In the genomic region with DNA sequence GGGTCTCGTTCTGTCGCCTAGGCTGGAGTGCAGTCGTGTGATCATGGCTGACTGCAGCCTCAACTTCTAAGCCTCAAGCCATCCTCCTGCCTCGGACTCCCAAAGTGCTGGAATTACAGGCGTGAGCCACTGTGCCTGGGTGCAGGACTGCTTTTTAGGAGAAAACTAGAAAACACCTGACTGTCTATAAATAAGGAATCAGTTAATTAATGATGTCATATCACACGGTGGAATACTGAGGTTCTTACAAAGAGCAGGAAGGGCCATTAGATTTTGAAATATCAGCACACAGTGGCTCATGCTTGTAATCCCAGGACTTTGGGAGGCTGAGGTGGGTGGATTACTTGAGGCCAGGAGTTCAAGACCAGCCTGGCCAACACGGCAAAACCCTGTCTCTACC, we compare ENCODE assay signal across 3 cellular contexts.
TF ChIP-seq lines count a peak whose summit lies in the region.
"Not testable (repeated sequence)": the region's sequence is repeated elsewhere in the genome, so short reads cannot be mapped to it uniquely, and the experiment has no call there.

No MANE protein-coding gene starts in this region.

TF ChIP-seq in HEK293, 187 proteins besides CTCF, POLR2A, EP300 and RAD21:
- 0 out of 2 replicates have a peak, but pooled peaks have one; percentile 2 for TF ChIP-seq KLF1 (tag by site-specific recombination; IDR thresholded peaks at IDR 0.05)
- TF ChIP-seq, protein P1, sequence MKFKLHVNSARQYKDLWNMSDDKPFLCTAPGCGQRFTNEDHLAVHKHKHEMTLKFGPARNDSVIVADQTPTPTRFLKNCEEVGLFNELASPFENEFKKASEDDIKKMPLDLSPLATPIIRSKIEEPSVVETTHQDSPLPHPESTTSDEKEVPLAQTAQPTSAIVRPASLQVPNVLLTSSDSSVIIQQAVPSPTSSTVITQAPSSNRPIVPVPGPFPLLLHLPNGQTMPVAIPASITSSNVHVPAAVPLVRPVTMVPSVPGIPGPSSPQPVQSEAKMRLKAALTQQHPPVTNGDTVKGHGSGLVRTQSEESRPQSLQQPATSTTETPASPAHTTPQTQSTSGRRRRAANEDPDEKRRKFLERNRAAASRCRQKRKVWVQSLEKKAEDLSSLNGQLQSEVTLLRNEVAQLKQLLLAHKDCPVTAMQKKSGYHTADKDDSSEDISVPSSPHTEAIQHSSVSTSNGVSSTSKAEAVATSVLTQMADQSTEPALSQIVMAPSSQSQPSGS (tag by site-specific recombination; IDR thresholded peaks at IDR 0.05; ENCODE audit: low read depth), result 0 out of 2 replicates have a peak, but pooled peaks have one; percentile 54

TF ChIP-seq in GM12878, 131 proteins besides CTCF, POLR2A, EP300 and RAD21:
- TF ChIP-seq ATF7 (IDR thresholded peaks at IDR 0.05; ENCODE audit: low read depth), result 0 out of 2 replicates have a peak, but pooled peaks have one; percentile 15

TF ChIP-seq in HepG2, 621 proteins besides CTCF, POLR2A, EP300 and RAD21:
- TF ChIP-seq, protein P2, sequence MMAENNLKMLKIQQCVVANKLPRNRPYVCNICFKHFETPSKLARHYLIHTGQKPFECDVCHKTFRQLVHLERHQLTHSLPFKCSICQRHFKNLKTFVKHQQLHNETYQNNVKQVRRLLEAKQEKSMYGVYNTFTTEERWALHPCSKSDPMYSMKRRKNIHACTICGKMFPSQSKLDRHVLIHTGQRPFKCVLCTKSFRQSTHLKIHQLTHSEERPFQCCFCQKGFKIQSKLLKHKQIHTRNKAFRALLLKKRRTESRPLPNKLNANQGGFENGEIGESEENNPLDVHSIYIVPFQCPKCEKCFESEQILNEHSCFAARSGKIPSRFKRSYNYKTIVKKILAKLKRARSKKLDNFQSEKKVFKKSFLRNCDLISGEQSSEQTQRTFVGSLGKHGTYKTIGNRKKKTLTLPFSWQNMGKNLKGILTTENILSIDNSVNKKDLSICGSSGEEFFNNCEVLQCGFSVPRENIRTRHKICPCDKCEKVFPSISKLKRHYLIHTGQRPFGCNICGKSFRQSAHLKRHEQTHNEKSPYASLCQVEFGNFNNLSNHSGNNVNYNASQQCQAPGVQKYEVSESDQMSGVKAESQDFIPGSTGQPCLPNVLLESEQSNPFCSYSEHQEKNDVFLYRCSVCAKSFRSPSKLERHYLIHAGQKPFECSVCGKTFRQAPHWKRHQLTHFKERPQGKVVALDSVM (CRISPR knock-in tag; IDR thresholded peaks at IDR 0.05), result 0 out of 2 replicates have a peak, but pooled peaks have one; percentile 37
- TF ChIP-seq ATF7 (IDR thresholded peaks at IDR 0.05), result peak; percentile 59
- not testable (repeated sequence) for TF ChIP-seq ATF7 (CRISPR knock-in tag; IDR thresholded peaks at IDR 0.05)
